In genomic region chr7:144355176-144355822, GRCh38 we compare ENCODE assay signal across 7 cellular contexts. TPM values are rescaled to one million over a fixed set of nuclear protein-coding genes. Genes with fewer than 3 reads are reported as not detected.
DNase-seq lines count a peak whose midpoint lies in the region; ATAC-seq and TF ChIP-seq lines count a peak whose summit lies in the region.
"Not testable (repeated sequence)": the region's sequence is repeated elsewhere in the genome, so short reads cannot be mapped to it uniquely, and the experiment has no call there.

Gene ARHGEF5, plus strand, starts transcription at chr7:144355402. Its CDS starts 7,268 bp downstream, at chr7:144362670.

- H3K4me1 ChIP-seq in GM23338 (ENCODE audit: insufficient read depth); Peyer's patch: not testable (repeated sequence)

- H3K4me1 Mint-ChIP-seq in GM23338 = peaks cover 19% of the 10 kb centered on the region
- H3K4me1 Mint-ChIP-seq in activated naive CD8-positive, alpha-beta T cell treated with anti-CD3 and anti-CD28 coated beads, Interleukin-2, amount 50 U/mL, for 24 hours = not testable (repeated sequence)

- peak within 1 kb of the TSS; percentile 65; the same call in 1 of the 2 replicates for H3K4me2 ChIP-seq in GM23338

- not testable (repeated sequence) for H3K9me3 ChIP-seq in Peyer's patch

- H3K27ac Mint-ChIP-seq in GM23338 = peak within 1 kb of the TSS; percentile 87
- peak within 1 kb of the TSS; percentile 64 for H3K27ac Mint-ChIP-seq in activated naive CD8-positive, alpha-beta T cell treated with anti-CD3 and anti-CD28 coated beads, Interleukin-2, amount 50 U/mL, for 24 hours

- H3K36me3 ChIP-seq in GM23338 (ENCODE audit: insufficient read depth); Peyer's patch: not testable (repeated sequence)

- not testable (repeated sequence) for H3K9me3 Mint-ChIP-seq in GM23338; activated naive CD8-positive, alpha-beta T cell treated with anti-CD3 and anti-CD28 coated beads, Interleukin-2, amount 50 U/mL, for 24 hours

- not testable (repeated sequence) for DNase-seq in GM23338 (ENCODE audit: low spot score); Peyer's patch; activated naive CD8-positive, alpha-beta T cell treated with anti-CD3 and anti-CD28 coated beads, Interleukin-2, amount 50 U/mL, for 24 hours; left ventricle myocardium superior; omental fat pad (ENCODE audit: low spot score)

- not testable (repeated sequence) for H2AFZ ChIP-seq in GM23338

- intact Hi-C loops in left ventricle myocardium superior (cut with micrococcal nuclease) = not testable (repeated sequence)

- H3K4me3 Mint-ChIP-seq in GM23338 = peak within 1 kb of the TSS; percentile 88
- H3K4me3 Mint-ChIP-seq in activated naive CD8-positive, alpha-beta T cell treated with anti-CD3 and anti-CD28 coated beads, Interleukin-2, amount 50 U/mL, for 24 hours = peak within 1 kb of the TSS; percentile 80

- not testable (repeated sequence) for H3K36me3 Mint-ChIP-seq in GM23338 (ENCODE audit: low read depth); activated naive CD8-positive, alpha-beta T cell treated with anti-CD3 and anti-CD28 coated beads, Interleukin-2, amount 50 U/mL, for 24 hours (ENCODE audit: low read depth)

- TF ChIP-seq POLR2A in Peyer's patch (IDR thresholded peaks at IDR 0.05) = not testable (repeated sequence)

- H3K9me2 ChIP-seq in GM23338 (ENCODE audit: insufficient read depth) = not testable (repeated sequence)

- H3F3A ChIP-seq in GM23338 (replicated peaks; ENCODE audit: low read depth) = not testable (repeated sequence)

- ATAC-seq in GM19025 (IDR thresholded peaks at IDR 0.05; ENCODE audit: low read depth, unreplicated experiment) = peak; percentile 71
- peak; percentile 90 for ATAC-seq in GM23338
- peak; percentile 65 for ATAC-seq in HG03108 (IDR thresholded peaks at IDR 0.05; ENCODE audit: unreplicated experiment)
- ATAC-seq in activated naive CD8-positive, alpha-beta T cell treated with anti-CD3 and anti-CD28 coated beads, Interleukin-2, amount 50 U/mL, for 24 hours = peak; percentile 80
- peak; percentile 91 for ATAC-seq in left ventricle myocardium superior
- peak; percentile 98 for ATAC-seq in omental fat pad (ENCODE audit: low FRiP score)

- peaks cover 20% of the 10 kb centered on the region for H3K79me2 ChIP-seq in GM23338 (replicated peaks; ENCODE audit: insufficient read depth)

- not testable (repeated sequence) for H3K27me3 Mint-ChIP-seq in GM23338 (ENCODE audit: insufficient read depth, low read depth, poor library complexity); activated naive CD8-positive, alpha-beta T cell treated with anti-CD3 and anti-CD28 coated beads, Interleukin-2, amount 50 U/mL, for 24 hours

- not testable (repeated sequence) for TF ChIP-seq CTCF in GM23338 (conservative IDR thresholded peaks at IDR 0.05; ENCODE audit: low read depth in 2 of 2); Peyer's patch (IDR thresholded peaks at IDR 0.05); omental fat pad (IDR thresholded peaks at IDR 0.05)

- not testable (repeated sequence) for H4K20me1 ChIP-seq in GM23338 (replicated peaks; ENCODE audit: insufficient read depth)

- H3K4me3 ChIP-seq in GM23338 (peak within 1 kb of the TSS; percentile 51), Peyer's patch (peak within 1 kb of the TSS in 2 of 4 donors; percentile 28 to 40)

- not testable (repeated sequence) for H3K27ac ChIP-seq in GM23338 (ENCODE audit: low read depth); Peyer's patch

- not testable (repeated sequence) for H3K27me3 ChIP-seq in GM23338 (ENCODE audit: insufficient read depth); Peyer's patch

RNA-seq across cellular contexts. Expression of gene ARHGEF5, which starts in this region (rescaled TPM):
- 27.1 and 27.3 TPM in 2 replicates for total RNA-seq in GM23338 (2014; rRNA removed; shearing (Covaris generic))
- 10.2 TPM in 2 replicates for polyA plus RNA-seq in GM23338 (2016; fragmentation: Nextera tagmentation; extraction: Ambion mirVana)
- 10 to 100 TPM; 40.1 to 86.2 (median 66.7) TPM for total RNA-seq in Peyer's patch
- 1.7 TPM for total RNA-seq in left ventricle myocardium superior
- total RNA-seq in omental fat pad = 10 to 100 TPM in 2 of 4 donors, 1 to 10 TPM in 2; 6.6 to 21.3 (median 9.7) TPM
